8 cellular contexts compared by ENCODE assay signal in genomic region chr16:58459344-58460218, GRCh38. TPM values are rescaled to one million over a fixed set of nuclear protein-coding genes. Genes with fewer than 3 reads are reported as not detected.
DNase-seq lines count a peak whose midpoint lies in the region; ATAC-seq, FAIRE-seq and TF ChIP-seq lines count a peak whose summit lies in the region.

No MANE protein-coding gene starts in this region.

- peaks cover 8% of the 10 kb centered on the region for H3K4me1 ChIP-seq in Panc1 (ENCODE audit: control insufficient read depth, insufficient read depth, low read length)

- POLR2A ChIA-PET in Panc1 (lab: Charles Lee): interaction anchor here (0.8 kb wide), 1 partner anchor 98 kb away, joined by 3 read pairs; no protein-coding TSS in a partner anchor

- peak overlapping the region; percentile 12; the same call in 1 of the 2 replicates for H3K27ac ChIP-seq in Panc1 (ENCODE audit: low read length)

- H3K27me3 ChIP-seq in Panc1 (ENCODE audit: control insufficient read depth, insufficient read depth, low read length) (no peaks in the 10 kb centered on the region), bronchial epithelial cell (ENCODE audit: control insufficient read depth, insufficient read depth, low read length) (peaks cover 12% of the 10 kb centered on the region)

- DNase-seq in Panc1 (ENCODE audit: low read depth, low spot score) (peak; percentile 85), bronchial epithelial cell (ENCODE audit: low read depth) (peak; percentile 88), NCI-H1930 (lab: John Stamatoyannopoulos, UW) (no peak), GM19238 (ENCODE audit: insufficient read length, low spot score) (no peak), NCI-H748 (lab: John Stamatoyannopoulos, UW; ENCODE audit: unreplicated experiment) (no peak), left lobe of liver (ENCODE audit: low spot score) (no peak)
- DNase-seq in stimulated activated CD4-positive, alpha-beta T cell treated with anti-CD3 and anti-CD28 coated beads, Interleukin-1b, Interleukin-23, amount 100 ng/mL, for 48 hours: peak; percentile 82

- no peak overlapping the region for H3K4me3 ChIP-seq in Panc1 (ENCODE audit: low read depth in 2 of 2, low read length in 2 of 2)
- no peak overlapping the region for H3K4me3 ChIP-seq in bronchial epithelial cell (ENCODE audit: low read depth, low read length)

- intact Hi-C loops in Panc1 (cut with micrococcal nuclease; ENCODE audit: unreplicated experiment): no loop called here

- TF ChIP-seq CTCF in Panc1 (IDR thresholded peaks at IDR 0.05): no peak
- no peak for TF ChIP-seq CTCF in bronchial epithelial cell (IDR thresholded peaks at IDR 0.05; ENCODE audit: insufficient read depth, low read length, severe bottlenecking)

- ATAC-seq in GM21447 (IDR thresholded peaks at IDR 0.05; ENCODE audit: unreplicated experiment) (peak; percentile 59), Panc1 (no peak), left lobe of liver (no peak)

- in situ Hi-C loops in Panc1 (cut with HindIII; ENCODE audit: low pct_unique_long_range_greater_than_20kb, low sequenced_read_pairs): no loop called here

- FAIRE-seq in bronchial epithelial cell (lab: Jason Lieb, UNC): peak; percentile 13

- H3K9me3 ChIP-seq in Panc1 (ENCODE audit: control insufficient read depth, insufficient read depth, low read depth, low read length): no peaks in the 10 kb centered on the region

- no TSS peak for BruUV-seq in Panc1 (replicated peaks; lab: Mats Ljungman, UMichigan)

- CTCF ChIA-PET in Panc1 (lab: Charles Lee): no interaction called here

- H3K36me3 ChIP-seq in Panc1 (ENCODE audit: control insufficient read depth, insufficient read depth, low read length) (no peaks in the 10 kb centered on the region), bronchial epithelial cell (ENCODE audit: control insufficient read depth, insufficient read depth, low read length) (no peaks in the 10 kb centered on the region)

RNA-seq across cellular contexts. Expression of gene NDRG4, which starts 40.4 kb away (rescaled TPM):
- total RNA-seq in Panc1 (2021; ENCODE audit: unreplicated experiment) (5.1 TPM), bronchial epithelial cell (2.6 and 2.8 TPM in 2 replicates), left lobe of liver (2.4 TPM)
- polyA plus RNA-seq in Panc1 (2012; ENCODE audit: insufficient read length): 5.2 TPM

RNA-seq across cellular contexts. Expression of gene SETD6, which starts 55.7 kb away (rescaled TPM):
- total RNA-seq in Panc1 (2021; ENCODE audit: unreplicated experiment) (28.3 TPM), bronchial epithelial cell (18.6 and 23.2 TPM in 2 replicates), left lobe of liver (13.5 TPM)
- 21.2 TPM for polyA plus RNA-seq in Panc1 (2012; ENCODE audit: insufficient read length)

Comparison
In these comparisons a context has a peak if more than half of its experiments do, and no peak if none do; other contexts are left out.
1. DNase-seq: peak in Panc1 (single experiment), bronchial epithelial cell (single experiment) and stimulated activated CD4-positive, alpha-beta T cell treated with anti-CD3 and anti-CD28 coated beads, Interleukin-1b, Interleukin-23, amount 100 ng/mL, for 48 hours (single experiment); none in NCI-H1930 (0 of 2), GM19238 (single experiment), NCI-H748 (single experiment) and left lobe of liver (single experiment).